Comparison of ENCODE assay signal across 1 cellular context in the genomic region with DNA sequence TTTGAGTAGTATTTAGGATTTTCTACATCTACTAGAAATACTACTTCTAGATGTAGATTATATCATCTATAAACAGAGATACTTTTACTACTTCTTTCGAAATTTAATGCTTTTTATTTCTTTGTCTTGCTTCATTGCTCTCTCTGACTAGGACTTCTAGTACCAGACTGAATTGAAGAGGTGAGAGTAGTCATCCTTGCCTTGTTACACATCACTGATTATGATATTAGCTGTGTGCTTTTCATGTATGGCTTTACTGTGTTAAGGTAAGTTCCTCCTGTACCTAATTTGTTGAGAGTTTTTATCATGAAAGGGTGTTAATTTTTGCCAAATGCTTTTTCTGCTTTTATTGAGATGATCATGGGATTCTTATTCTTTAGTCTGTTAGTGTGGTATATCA.
TF ChIP-seq lines count a peak whose summit lies in the region.

No MANE protein-coding gene starts in this region.

TF ChIP-seq in GM23338, 12 proteins besides CTCF, POLR2A, EP300 and RAD21 (continued from another document):
- TF ChIP-seq, protein P1, sequence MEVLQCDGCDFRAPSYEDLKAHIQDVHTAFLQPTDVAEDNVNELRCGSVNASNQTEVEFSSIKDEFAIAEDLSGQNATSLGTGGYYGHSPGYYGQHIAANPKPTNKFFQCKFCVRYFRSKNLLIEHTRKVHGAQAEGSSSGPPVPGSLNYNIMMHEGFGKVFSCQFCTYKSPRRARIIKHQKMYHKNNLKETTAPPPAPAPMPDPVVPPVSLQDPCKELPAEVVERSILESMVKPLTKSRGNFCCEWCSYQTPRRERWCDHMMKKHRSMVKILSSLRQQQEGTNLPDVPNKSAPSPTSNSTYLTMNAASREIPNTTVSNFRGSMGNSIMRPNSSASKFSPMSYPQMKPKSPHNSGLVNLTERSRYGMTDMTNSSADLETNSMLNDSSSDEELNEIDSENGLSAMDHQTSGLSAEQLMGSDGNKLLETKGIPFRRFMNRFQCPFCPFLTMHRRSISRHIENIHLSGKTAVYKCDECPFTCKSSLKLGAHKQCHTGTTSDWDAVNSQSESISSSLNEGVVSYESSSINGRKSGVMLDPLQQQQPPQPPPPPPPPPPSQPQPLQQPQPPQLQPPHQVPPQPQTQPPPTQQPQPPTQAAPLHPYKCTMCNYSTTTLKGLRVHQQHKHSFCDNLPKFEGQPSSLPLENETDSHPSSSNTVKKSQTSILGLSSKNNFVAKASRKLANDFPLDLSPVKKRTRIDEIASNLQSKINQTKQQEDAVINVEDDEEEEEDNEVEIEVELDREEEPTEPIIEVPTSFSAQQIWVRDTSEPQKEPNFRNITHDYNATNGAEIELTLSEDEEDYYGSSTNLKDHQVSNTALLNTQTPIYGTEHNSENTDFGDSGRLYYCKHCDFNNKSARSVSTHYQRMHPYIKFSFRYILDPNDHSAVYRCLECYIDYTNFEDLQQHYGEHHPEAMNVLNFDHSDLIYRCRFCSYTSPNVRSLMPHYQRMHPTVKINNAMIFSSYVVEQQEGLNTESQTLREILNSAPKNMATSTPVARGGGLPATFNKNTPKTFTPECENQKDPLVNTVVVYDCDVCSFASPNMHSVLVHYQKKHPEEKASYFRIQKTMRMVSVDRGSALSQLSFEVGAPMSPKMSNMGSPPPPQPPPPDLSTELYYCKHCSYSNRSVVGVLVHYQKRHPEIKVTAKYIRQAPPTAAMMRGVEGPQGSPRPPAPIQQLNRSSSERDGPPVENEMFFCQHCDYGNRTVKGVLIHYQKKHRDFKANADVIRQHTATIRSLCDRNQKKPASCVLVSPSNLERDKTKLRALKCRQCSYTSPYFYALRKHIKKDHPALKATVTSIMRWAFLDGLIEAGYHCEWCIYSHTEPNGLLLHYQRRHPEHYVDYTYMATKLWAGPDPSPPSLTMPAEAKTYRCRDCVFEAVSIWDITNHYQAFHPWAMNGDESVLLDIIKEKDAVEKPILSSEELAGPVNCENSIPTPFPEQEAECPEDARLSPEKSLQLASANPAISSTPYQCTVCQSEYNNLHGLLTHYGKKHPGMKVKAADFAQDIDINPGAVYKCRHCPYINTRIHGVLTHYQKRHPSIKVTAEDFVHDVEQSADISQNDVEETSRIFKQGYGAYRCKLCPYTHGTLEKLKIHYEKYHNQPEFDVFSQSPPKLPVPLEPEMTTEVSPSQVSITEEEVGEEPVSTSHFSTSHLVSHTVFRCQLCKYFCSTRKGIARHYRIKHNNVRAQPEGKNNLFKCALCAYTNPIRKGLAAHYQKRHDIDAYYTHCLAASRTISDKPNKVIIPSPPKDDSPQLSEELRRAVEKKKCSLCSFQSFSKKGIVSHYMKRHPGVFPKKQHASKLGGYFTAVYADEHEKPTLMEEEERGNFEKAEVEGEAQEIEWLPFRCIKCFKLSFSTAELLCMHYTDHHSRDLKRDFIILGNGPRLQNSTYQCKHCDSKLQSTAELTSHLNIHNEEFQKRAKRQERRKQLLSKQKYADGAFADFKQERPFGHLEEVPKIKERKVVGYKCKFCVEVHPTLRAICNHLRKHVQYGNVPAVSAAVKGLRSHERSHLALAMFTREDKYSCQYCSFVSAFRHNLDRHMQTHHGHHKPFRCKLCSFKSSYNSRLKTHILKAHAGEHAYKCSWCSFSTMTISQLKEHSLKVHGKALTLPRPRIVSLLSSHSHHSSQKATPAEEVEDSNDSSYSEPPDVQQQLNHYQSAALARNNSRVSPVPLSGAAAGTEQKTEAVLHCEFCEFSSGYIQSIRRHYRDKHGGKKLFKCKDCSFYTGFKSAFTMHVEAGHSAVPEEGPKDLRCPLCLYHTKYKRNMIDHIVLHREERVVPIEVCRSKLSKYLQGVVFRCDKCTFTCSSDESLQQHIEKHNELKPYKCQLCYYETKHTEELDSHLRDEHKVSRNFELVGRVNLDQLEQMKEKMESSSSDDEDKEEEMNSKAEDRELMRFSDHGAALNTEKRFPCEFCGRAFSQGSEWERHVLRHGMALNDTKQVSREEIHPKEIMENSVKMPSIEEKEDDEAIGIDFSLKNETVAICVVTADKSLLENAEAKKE (CRISPR knock-in tag; IDR thresholded peaks at IDR 0.05): no peak
- TF ChIP-seq ZNF331 (CRISPR knock-in tag; IDR thresholded peaks at IDR 0.05; ENCODE audit: low read depth): no peak
